ENCODE assay signal across 35 cellular contexts in the genomic region with DNA sequence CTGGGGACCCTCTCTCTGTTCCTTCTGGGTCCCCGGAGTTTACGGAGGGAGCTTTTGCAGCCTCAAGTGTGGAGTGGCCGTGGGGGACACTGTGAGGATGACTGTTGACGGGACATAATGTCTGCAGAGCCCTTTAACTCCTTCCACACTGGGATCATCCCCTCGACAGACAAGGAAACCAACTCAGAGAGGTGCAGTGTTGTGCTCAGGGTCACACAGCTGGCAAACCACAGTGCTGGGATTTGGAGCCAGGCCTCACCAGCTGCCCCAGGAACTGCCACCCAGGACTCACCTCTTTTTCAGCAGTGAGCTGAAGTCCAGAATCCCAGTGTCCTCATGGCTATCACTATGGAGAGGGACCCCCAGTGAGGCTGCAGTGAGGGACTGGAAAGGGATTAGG. TPM values are rescaled to one million over a fixed set of nuclear protein-coding genes. Genes with fewer than 3 reads are reported as not detected.
"Had no signal": no experiment of that assay in that cellular context is flagged by ENCODE, and none has a peak within 500 bp of the region (broad histone marks: within the 10 kb centered on the region; RNA-seq: fewer than 3 reads in every experiment).

No MANE protein-coding gene starts in this region.

- H2AFZ ChIP-seq: neural progenitor cell had no signal

- H3K4me3 ChIP-seq: coronary artery, esophagus muscularis mucosa, gastroesophageal sphincter, neural progenitor cell, pancreas, sigmoid colon, stomach, thyroid gland had no signal

- H3K4me1 ChIP-seq: foreskin keratinocyte, gastroesophageal sphincter, sigmoid colon, thyroid gland had no signal

- H3K36me3 Mint-ChIP-seq: immature natural killer cell; naive thymus-derived CD4-positive, alpha-beta T cell; neural progenitor cell; stimulated activated effector memory CD8-positive, alpha-beta T cell treated with anti-CD3 and anti-CD28 coated beads, Interleukin-12 subunit alpha, Interleukin-12 subunit beta, amount 100 ng/mL, for 72 hours had no signal

- H3K4me2 ChIP-seq: neural progenitor cell had no signal

- H3K36me3 ChIP-seq: gastroesophageal sphincter, neural progenitor cell, pancreas, sigmoid colon, stomach, thyroid gland had no signal

- ATAC-seq: foreskin keratinocyte; gastroesophageal sphincter; naive thymus-derived CD4-positive, alpha-beta T cell; pancreas; stimulated activated effector memory CD8-positive, alpha-beta T cell treated with anti-CD3 and anti-CD28 coated beads, Interleukin-12 subunit alpha, Interleukin-12 subunit beta, amount 100 ng/mL, for 72 hours had no signal

- H3K9me3 ChIP-seq: esophagus muscularis mucosa, gastroesophageal sphincter, pancreas, sigmoid colon, stomach, thyroid gland had no signal

- H3K4me3 Mint-ChIP-seq: immature natural killer cell; naive thymus-derived CD4-positive, alpha-beta T cell; nephron; neural progenitor cell; stimulated activated effector memory CD8-positive, alpha-beta T cell treated with anti-CD3 and anti-CD28 coated beads, Interleukin-12 subunit alpha, Interleukin-12 subunit beta, amount 100 ng/mL, for 72 hours had no signal

- H3K27me3 ChIP-seq: esophagus muscularis mucosa, gastroesophageal sphincter, neural progenitor cell, pancreas, sigmoid colon, stomach, thyroid gland had no signal

- H3K27ac Mint-ChIP-seq: immature natural killer cell; naive thymus-derived CD4-positive, alpha-beta T cell; nephron; neural progenitor cell; stimulated activated effector memory CD8-positive, alpha-beta T cell treated with anti-CD3 and anti-CD28 coated beads, Interleukin-12 subunit alpha, Interleukin-12 subunit beta, amount 100 ng/mL, for 72 hours had no signal

- H3K27me3 Mint-ChIP-seq: naive thymus-derived CD4-positive, alpha-beta T cell had no signal

- DNase-seq: dermis blood vessel endothelial cell; effector memory CD4-positive, alpha-beta T cell; foreskin keratinocyte; hypothalamus; immature natural killer cell; islet precursor cell; kidney glomerular epithelial cell; mammary epithelial cell; mesendoderm; midbrain; naive thymus-derived CD4-positive, alpha-beta T cell; nucleus accumbens; retina; sigmoid colon; stimulated activated CD4-positive, alpha-beta T cell treated with anti-CD3 and anti-CD28 coated beads, Interleukin-2, amount 100 ng/mL, for 24 hours; stimulated activated CD4-positive, alpha-beta T cell treated with anti-CD3 and anti-CD28 coated beads, Interleukin-4, amount 100 ng/mL, for 24 hours; stimulated activated naive CD4-positive, alpha-beta T cell treated with Interleukin-2 at 50 U/mL for 16 hours; stomach; thyroid gland; trophoblast cell had no signal

- H3K27ac ChIP-seq: coronary artery, esophagus muscularis mucosa, foreskin keratinocyte, gastroesophageal sphincter, pancreas, sigmoid colon, stomach, thyroid gland had no signal

- H3K4me1 Mint-ChIP-seq: immature natural killer cell; nephron; stimulated activated effector memory CD8-positive, alpha-beta T cell treated with anti-CD3 and anti-CD28 coated beads, Interleukin-12 subunit alpha, Interleukin-12 subunit beta, amount 100 ng/mL, for 72 hours had no signal

- H3K9ac ChIP-seq: neural progenitor cell had no signal

- H3K9me3 Mint-ChIP-seq: immature natural killer cell; naive thymus-derived CD4-positive, alpha-beta T cell; nephron; neural progenitor cell; stimulated activated effector memory CD8-positive, alpha-beta T cell treated with anti-CD3 and anti-CD28 coated beads, Interleukin-12 subunit alpha, Interleukin-12 subunit beta, amount 100 ng/mL, for 72 hours had no signal

RNA-seq across cellular contexts. Expression of a gene that starts 5.4 kb away (rescaled TPM):
- total RNA-seq: dermis blood vessel endothelial cell, endothelial cell of umbilical vein, epithelial cell of proximal tubule, fibroblast of lung, foreskin keratinocyte, lower leg skin, mammary epithelial cell, mucosa of gallbladder, pulmonary artery endothelial cell, sigmoid colon, temporal lobe, thyroid gland, urinary bladder had no signal
- polyA plus RNA-seq: endothelial cell of umbilical vein; fibroblast of lung; foreskin keratinocyte; immature natural killer cell; mammary epithelial cell; naive thymus-derived CD4-positive, alpha-beta T cell had no signal

RNA-seq across cellular contexts. Expression of a gene that starts 31.2 kb away (rescaled TPM):
- total RNA-seq: dermis blood vessel endothelial cell, endothelial cell of umbilical vein, epithelial cell of proximal tubule, fibroblast of lung, foreskin keratinocyte, mammary epithelial cell, pulmonary artery endothelial cell had no signal
- polyA plus RNA-seq: endothelial cell of umbilical vein, fibroblast of lung, foreskin keratinocyte, mammary epithelial cell had no signal
